26 cellular contexts compared by ENCODE assay signal in the genomic region with DNA sequence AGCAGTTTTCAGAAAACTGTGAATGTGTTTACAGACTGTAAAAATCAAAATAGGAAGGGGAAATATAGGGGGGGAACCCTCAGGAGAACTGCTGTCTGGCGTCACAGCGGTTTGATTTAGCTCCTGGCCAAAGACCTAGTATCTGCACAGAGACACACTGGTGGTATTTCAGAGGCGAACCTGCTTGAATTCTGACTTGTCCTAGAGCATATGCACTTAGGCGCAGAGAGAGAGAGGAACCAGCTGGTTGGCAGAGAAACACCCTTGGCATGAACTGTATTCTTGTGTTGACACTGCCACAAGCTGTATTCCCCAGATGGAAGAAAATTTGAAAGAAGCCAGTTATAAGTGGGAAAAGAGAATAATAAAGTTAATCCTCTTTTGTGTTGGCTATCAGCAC.
DNase-seq lines count a peak whose midpoint lies in the region; ATAC-seq and TF ChIP-seq lines count a peak whose summit lies in the region.
"Had no signal": no experiment of that assay in that cellular context is flagged by ENCODE, and none has a peak within 500 bp of the region (broad histone marks: within the 10 kb centered on the region; RNA-seq: fewer than 3 reads in every experiment).

No MANE protein-coding gene starts in this region.

- no peak overlapping the region for H2AK5ac ChIP-seq in mesenchymal stem cell (ENCODE audit: low read length, severe bottlenecking)

- H3K9ac ChIP-seq in stomach smooth muscle (ENCODE audit: low read length in 2 of 2) (no peak overlapping the region), mesenchymal stem cell (ENCODE audit: low read length) (no peak overlapping the region)

- H3K4me3 ChIP-seq in right atrium auricular region: no peak overlapping the region
- no peak overlapping the region for H3K4me3 ChIP-seq in stomach smooth muscle (ENCODE audit: low read length in 2 of 2)
- H3K4me3 ChIP-seq in mesenchymal stem cell (ENCODE audit: insufficient read depth in 1 of 2, low read depth in 1 of 2, low read length in 2 of 2): no peak overlapping the region
- H3K4me3 ChIP-seq: adrenal gland, breast epithelium, Peyer's patch had no signal

- H3K9me3 ChIP-seq in right atrium auricular region (no peaks in the 10 kb centered on the region), stomach smooth muscle (ENCODE audit: control insufficient read depth in 2 of 2, low read length in 2 of 2) (no peaks in the 10 kb centered on the region), mesenchymal stem cell (ENCODE audit: control insufficient read depth, low read length) (no peaks in the 10 kb centered on the region)
- H3K9me3 ChIP-seq: adrenal gland, BE2C, breast epithelium, Peyer's patch had no signal

- H2BK12ac ChIP-seq in mesenchymal stem cell (ENCODE audit: low read length in 2 of 2): no peak overlapping the region

- H2BK120ac ChIP-seq in mesenchymal stem cell (ENCODE audit: low read depth, low read length): no peak overlapping the region

- H2AFZ ChIP-seq in mesenchymal stem cell (ENCODE audit: low read depth, low read length): no peak overlapping the region

- H4K91ac ChIP-seq in mesenchymal stem cell (ENCODE audit: low read length): no peak overlapping the region

- no peak for TF ChIP-seq CTCF in right atrium auricular region (IDR thresholded peaks at IDR 0.05)

- H3K36me3 ChIP-seq in right atrium auricular region (no peaks in the 10 kb centered on the region), stomach smooth muscle (ENCODE audit: control insufficient read depth in 2 of 2, insufficient read depth in 2 of 2, low read length in 2 of 2) (peaks cover 0 to 3% of the 10 kb centered on the region in 2 donors), mesenchymal stem cell (ENCODE audit: control insufficient read depth in 1 of 2, insufficient read depth in 2 of 2, low read depth in 1 of 2, low read length in 2 of 2) (peaks cover 0 to 4% of the 10 kb centered on the region in 2 experiments)
- H3K36me3 ChIP-seq: adrenal gland, BE2C, breast epithelium, Peyer's patch, WERI-Rb-1 had no signal

- no peaks in the 10 kb centered on the region for H3K79me1 ChIP-seq in mesenchymal stem cell (replicated peaks; ENCODE audit: low read length, poor library complexity, severe bottlenecking)

- no peak overlapping the region for H3K4me2 ChIP-seq in mesenchymal stem cell (ENCODE audit: low read length, poor library complexity, severe bottlenecking)

- WGBS in mesenchymal stem cell: 91% methylated on average over 4 of the region's 4 CpGs

- no peak overlapping the region for H2BK5ac ChIP-seq in mesenchymal stem cell (ENCODE audit: low read depth, low read length, poor library complexity, severe bottlenecking)

- H4K8ac ChIP-seq in mesenchymal stem cell (ENCODE audit: low read length): no peak overlapping the region

- H2BK15ac ChIP-seq in mesenchymal stem cell (ENCODE audit: low read depth, poor library complexity, severe bottlenecking): no peak overlapping the region

- no peak overlapping the region for H3K18ac ChIP-seq in mesenchymal stem cell (ENCODE audit: low read depth in 1 of 2, low read length in 2 of 2)

- no peak overlapping the region for H3K14ac ChIP-seq in mesenchymal stem cell (ENCODE audit: low read length in 2 of 2)

- no peak overlapping the region for H3K23ac ChIP-seq in mesenchymal stem cell (ENCODE audit: low read length in 2 of 2)

- H3K27ac ChIP-seq in right atrium auricular region: no peak overlapping the region
- peak overlapping the region; percentile 13 for H3K27ac ChIP-seq in stomach smooth muscle (ENCODE audit: low read length)
- H3K27ac ChIP-seq in mesenchymal stem cell (ENCODE audit: low read length, poor library complexity, severe bottlenecking): no peak overlapping the region
- H3K27ac ChIP-seq: adrenal gland, breast epithelium, Peyer's patch, WERI-Rb-1 had no signal

- no peaks in the 10 kb centered on the region for H3K27me3 ChIP-seq in right atrium auricular region
- H3K27me3 ChIP-seq in stomach smooth muscle (ENCODE audit: control insufficient read depth in 1 of 2, insufficient read depth in 2 of 2, low read length in 2 of 2): no peaks in the 10 kb centered on the region
- H3K27me3 ChIP-seq in mesenchymal stem cell (ENCODE audit: control insufficient read depth in 1 of 2, insufficient read depth in 1 of 2, low read length in 2 of 2): no peaks in the 10 kb centered on the region
- H3K27me3 ChIP-seq: adrenal gland, BE2C, breast epithelium, Peyer's patch had no signal

- H3K4me1 ChIP-seq in right atrium auricular region: no peaks in the 10 kb centered on the region
- no peaks in the 10 kb centered on the region for H3K4me1 ChIP-seq in stomach smooth muscle (ENCODE audit: control insufficient read depth, insufficient read depth, low read length)
- H3K4me1 ChIP-seq in mesenchymal stem cell (ENCODE audit: control insufficient read depth, insufficient read depth, low read depth, low read length): no peaks in the 10 kb centered on the region
- H3K4me1 ChIP-seq: adrenal gland, breast epithelium, Peyer's patch had no signal

- ATAC-seq in Right ventricle myocardium superior (ENCODE audit: poor library complexity) (peak; percentile 48), left ventricle myocardium superior (peak; percentile 65), HG03520 (IDR thresholded peaks at IDR 0.05; ENCODE audit: unreplicated experiment) (no peak)
- ATAC-seq: activated T-cell treated with anti-CD3 and anti-CD28 coated beads, Interleukin-2, amount 50 U/mL, for 4 hours; effector memory CD8-positive, alpha-beta T cell; esophagus mucosa had no signal

- intact Hi-C loops in Right ventricle myocardium superior (cut with DNase I) (no loop called here), left ventricle myocardium superior (cut with micrococcal nuclease) (no loop called here)

- H3K4ac ChIP-seq in mesenchymal stem cell (ENCODE audit: low read depth in 1 of 2, low read length in 2 of 2): no peak overlapping the region

- DNase-seq in Right ventricle myocardium superior (no peak), right atrium auricular region (ENCODE audit: low spot score) (no peak), NCI-H446 treated with DMSO at 0.1 percent for 48 hours (lab: John Stamatoyannopoulos, UW) (peak; percentile 86), left ventricle myocardium superior (no peak), mesenchymal stem cell (no peak), globus pallidus (ENCODE audit: low spot score) (no peak)
- DNase-seq: activated CD4-positive, alpha-beta T cell treated with anti-CD3 and anti-CD28 coated beads, Interleukin-2, amount 10 ng/mL, durations not matched to agents 7 days and 5 days; activated T-cell treated with anti-CD3 and anti-CD28 coated beads, Interleukin-2, amount 50 U/mL, for 4 hours; adrenal gland; BE2C; cortex of kidney; DMS53; effector memory CD8-positive, alpha-beta T cell; GF-D8; NCI-H1092 treated with DMSO at 0.1 percent for 48 hours; NCI-H2029; occipital lobe; Peyer's patch; stimulated activated CD4-positive, alpha-beta T cell treated with anti-CD3 and anti-CD28 coated beads, Interleukin-2, amount 100 ng/mL, for 48 hours; SW 1271; T-helper 9 cell; WERI-Rb-1 had no signal
